ENCODE assay signal across 10 cellular contexts in genomic region chr5:142644640-142645361, GRCh38. TPM values are rescaled to one million over a fixed set of nuclear protein-coding genes. Genes with fewer than 3 reads are reported as not detected.
DNase-seq lines count a peak whose midpoint lies in the region; ATAC-seq and TF ChIP-seq lines count a peak whose summit lies in the region.
"Had no signal": no experiment of that assay in that cellular context is flagged by ENCODE, and none has a peak within 500 bp of the region (broad histone marks: within the 10 kb centered on the region; RNA-seq: fewer than 3 reads in every experiment).

No MANE protein-coding gene starts in this region.

- no peak for TF ChIP-seq CTCF in body of pancreas (IDR thresholded peaks at IDR 0.05)
- no peak for TF ChIP-seq CTCF in upper lobe of right lung (IDR thresholded peaks at IDR 0.05)

- ATAC-seq in body of pancreas (peak; percentile 67), upper lobe of right lung (peak; percentile 50)

- H3K9me3 ChIP-seq in body of pancreas, result no peaks in the 10 kb centered on the region
- no peaks in the 10 kb centered on the region for H3K9me3 ChIP-seq in upper lobe of right lung

- DNase-seq in DMS153 (lab: John Stamatoyannopoulos, UW) (peak; percentile 8), DMS153 treated with DMSO at 0.1 percent for 48 hours (lab: John Stamatoyannopoulos, UW; ENCODE audit: unreplicated experiment) (no peak), body of pancreas (peak in 1 of 4 donors; percentile 17), islet precursor cell (peak; percentile 98), upper lobe of right lung (no peak), activated T-cell treated with anti-CD3 and anti-CD28 coated beads for 4 hours (no peak), DMS114 treated with DMSO at 0.1 percent for 48 hours (lab: John Stamatoyannopoulos, UW; ENCODE audit: unreplicated experiment) (no peak), NCI-H146 (lab: John Stamatoyannopoulos, UW) (no peak)
- DNase-seq: NCI-H1092 treated with DMSO at 0.1 percent for 48 hours had no signal

- no peaks in the 10 kb centered on the region for H3K4me1 ChIP-seq in body of pancreas
- peaks cover 8% of the 10 kb centered on the region for H3K4me1 ChIP-seq in upper lobe of right lung

- no peak for TF ChIP-seq POLR2A in body of pancreas (IDR thresholded peaks at IDR 0.05)

- intact Hi-C loops in body of pancreas (cut with DNase I), result no loop called here
- intact Hi-C loops in upper lobe of right lung (cut with DNase I), result no loop called here

- WGBS in body of pancreas, 2 donors, result 44 to 56% methylated on average over 10 of the region's 10 CpGs

- H3K4me3 ChIP-seq in body of pancreas (no peak overlapping the region), upper lobe of right lung (no peak overlapping the region)

- H3K27me3 ChIP-seq in body of pancreas (no peaks in the 10 kb centered on the region), upper lobe of right lung (no peaks in the 10 kb centered on the region)

- H3K36me3 ChIP-seq in body of pancreas (replicated peaks in 1 of 2; ENCODE audit: insufficient read depth in 1 of 2, low read depth in 2 of 2) (no peaks in the 10 kb centered on the region), upper lobe of right lung (no peaks in the 10 kb centered on the region)

- H3K27ac ChIP-seq in body of pancreas (no peak overlapping the region), upper lobe of right lung (no peak overlapping the region)
- H3K27ac ChIP-seq: 22Rv1 had no signal

RNA-seq across cellular contexts. Expression of gene FGF1, which starts 41.1 kb away (rescaled TPM):
- under 1 TPM in 1 of 2 donors, not detected in 1; 0.78 TPM for total RNA-seq in body of pancreas
- 1.8 TPM for total RNA-seq in upper lobe of right lung

Comparison
In these comparisons a context has a peak if more than half of its experiments do, and no peak if none do; other contexts are left out.
1. DNase-seq: peak in DMS153 (single experiment) and islet precursor cell (single experiment); none in DMS153 treated with DMSO at 0.1 percent for 48 hours (single experiment), upper lobe of right lung (single experiment), activated T-cell treated with anti-CD3 and anti-CD28 coated beads for 4 hours (single experiment), DMS114 treated with DMSO at 0.1 percent for 48 hours (single experiment) and NCI-H146 (single experiment).